Comparison of ENCODE assay signal across 8 cellular contexts in genomic region chr19:40576585-40577451, GRCh38. TPM values are rescaled to one million over a fixed set of nuclear protein-coding genes. Genes with fewer than 3 reads are reported as not detected.
DNase-seq lines count a peak whose midpoint lies in the region; ATAC-seq and TF ChIP-seq lines count a peak whose summit lies in the region.

SHKBP1 (plus strand) TSS chr19:40576873; CDS start chr19:40576900, 27 bp downstream.

- no peaks in the 10 kb centered on the region for H3K27me3 ChIP-seq in SK-N-SH (ENCODE audit: insufficient read depth)
- H3K27me3 ChIP-seq in suprapubic skin = no peaks in the 10 kb centered on the region

- no peaks in the 10 kb centered on the region for H4K20me1 ChIP-seq in SK-N-SH (ENCODE audit: insufficient read depth)

- peak in 1 of 2 donors; percentile 27 for TF ChIP-seq POLR2A in suprapubic skin (IDR thresholded peaks at IDR 0.05)

- H2AFZ ChIP-seq in SK-N-SH (ENCODE audit: low read depth) = peak within 1 kb of the TSS; percentile 90

- no peaks in the 10 kb centered on the region for H3K9me2 ChIP-seq in SK-N-SH

- H3K4me3 ChIP-seq in SK-N-SH (ENCODE audit: low read depth in 2 of 2, low read length in 1 of 2) = peak within 1 kb of the TSS; percentile 70 to 77
- peak within 1 kb of the TSS; percentile 94 for H3K4me3 ChIP-seq in suprapubic skin

- H3F3A ChIP-seq in SK-N-SH (replicated peaks; ENCODE audit: insufficient read depth) = peaks cover 3% of the 10 kb centered on the region

- TF ChIP-seq EP300 in SK-N-SH (IDR thresholded peaks at IDR 0.05; ENCODE audit: borderline replicate concordance in 1 of 2, low read depth in 1 of 2, low read length in 1 of 2) = no peak
- no peak for TF ChIP-seq EP300 in suprapubic skin (IDR thresholded peaks at IDR 0.05)

- peak within 1 kb of the TSS; percentile 92 for H3K4me2 ChIP-seq in SK-N-SH

- POLR2A ChIA-PET in SK-N-SH (lab: Yijun Ruan, JAX) = no interaction called here

- H3K79me2 ChIP-seq in SK-N-SH (ENCODE audit: insufficient read depth) = no peaks in the 10 kb centered on the region

- H3K27ac ChIP-seq in SK-N-SH (ENCODE audit: low read depth in 2 of 2, low read length in 1 of 2) (peak within 1 kb of the TSS; percentile 45 to 62; a peak in 2 of 4 replicates), suprapubic skin (peak within 1 kb of the TSS; percentile 84)

- 3% methylated on average over 44 of the region's 55 CpGs for WGBS in SK-N-SH (ENCODE audit: low lambda C conversion rate)
- 2% methylated on average over 21 of the region's 55 CpGs for WGBS in suprapubic skin

- TF ChIP-seq RAD21 in SK-N-SH (IDR thresholded peaks at IDR 0.05; ENCODE audit: low read length) = no peak

- peak; percentile 94 for ATAC-seq in HG02588 (IDR thresholded peaks at IDR 0.05; ENCODE audit: unreplicated experiment)

- peaks cover 5 to 17% of the 10 kb centered on the region in 2 experiments for H3K36me3 ChIP-seq in SK-N-SH (replicated peaks in 1 of 2; ENCODE audit: control insufficient read depth in 1 of 2, insufficient read depth in 2 of 2, low read length in 1 of 2)
- H3K36me3 ChIP-seq in suprapubic skin = peaks cover 18% of the 10 kb centered on the region

- H3K4me1 ChIP-seq in SK-N-SH (ENCODE audit: control insufficient read depth in 1 of 2, insufficient read depth in 2 of 2, low read depth in 1 of 2, low read length in 1 of 2) (peaks cover 4 to 10% of the 10 kb centered on the region in 2 experiments; a peak in 2 of 4 replicates), suprapubic skin (peaks cover 22% of the 10 kb centered on the region)

- DNase-seq in GM04504 (ENCODE audit: low read depth) (peak; percentile 89), NCI-H1048 (lab: John Stamatoyannopoulos, UW) (peak; percentile 73), SK-N-SH (peak; percentile 98), germinal center (ENCODE audit: low spot score) (peak; percentile 98), occipital lobe (lab: John Stamatoyannopoulos, UW) (peak; percentile 90), suprapubic skin (ENCODE audit: low spot score in 2 of 2) (peak; percentile 96)
- peak; percentile 94 for DNase-seq in activated naive CD4-positive, alpha-beta T cell treated with anti-CD3 and anti-CD28 coated beads, Interleukin-2, amount 50 U/mL, for 16 hours

- no peak for TF ChIP-seq CTCF in SK-N-SH (IDR thresholded peaks at IDR 0.05)
- TF ChIP-seq CTCF in suprapubic skin (IDR thresholded peaks at IDR 0.05) = no peak

- peak within 1 kb of the TSS; percentile 81 for H3K9ac ChIP-seq in SK-N-SH

- no peaks in the 10 kb centered on the region for H3K9me3 ChIP-seq in SK-N-SH
- H3K9me3 ChIP-seq in suprapubic skin = no peaks in the 10 kb centered on the region

- CTCF ChIA-PET in SK-N-SH (lab: Yijun Ruan, JAX) = no interaction called here

TF ChIP-seq in SK-N-SH, 30 proteins besides CTCF, POLR2A, EP300 and RAD21 (continues in another document):
- TF ChIP-seq RCOR1 (IDR thresholded peaks at IDR 0.05; ENCODE audit: low read length) (no peak), MEF2A (IDR thresholded peaks at IDR 0.05; ENCODE audit: borderline replicate concordance, low read depth) (no peak), NFIC (IDR thresholded peaks at IDR 0.05; ENCODE audit: borderline replicate concordance) (no peak), IRF3 (IDR thresholded peaks at IDR 0.05; ENCODE audit: low read depth, low read length) (peak; percentile 90), TEAD4 (IDR thresholded peaks at IDR 0.05; ENCODE audit: borderline replicate concordance, insufficient read depth) (0 out of 2 replicates have a peak, but pooled peaks have one; percentile 10), EZH2phosphoT487 (IDR thresholded peaks at IDR 0.05; ENCODE audit: borderline replicate concordance, low read depth) (no peak), FOSL2 (IDR thresholded peaks at IDR 0.05; ENCODE audit: borderline replicate concordance, low read depth) (no peak), USF2 (IDR thresholded peaks at IDR 0.05; ENCODE audit: borderline replicate concordance, low read depth, low read length) (no peak), SIN3A (IDR thresholded peaks at IDR 0.05; ENCODE audit: borderline replicate concordance, low read depth, low read length) (no peak), FOXM1 (IDR thresholded peaks at IDR 0.05; ENCODE audit: low read depth) (no peak), ELF1 (IDR thresholded peaks at IDR 0.05) (peak; percentile 99), YY1 (IDR thresholded peaks at IDR 0.05; ENCODE audit: low read depth) (no peak), MAX (IDR thresholded peaks at IDR 0.05; ENCODE audit: low read depth) (peak; percentile 49; the same call in 1 of the 2 replicates), JUND (IDR thresholded peaks at IDR 0.05) (no peak), PBX3 (IDR thresholded peaks at IDR 0.05) (peak; percentile 99), GABPA (IDR thresholded peaks at IDR 0.05; ENCODE audit: low read depth) (peak; percentile 68), NRF1 (IDR thresholded peaks at IDR 0.05; ENCODE audit: low read depth, low read length) (no peak), SMC3 (IDR thresholded peaks at IDR 0.05; ENCODE audit: low read depth, low read length) (no peak), CHD2 (IDR thresholded peaks at IDR 0.05; ENCODE audit: low read length, partially characterized antibody) (peak; percentile 76), FOXJ3 (CRISPR knock-in tag; IDR thresholded peaks at IDR 0.05) (no peak), RXRA (IDR thresholded peaks at IDR 0.05; ENCODE audit: borderline replicate concordance, low read depth) (no peak), ZBTB33 (IDR thresholded peaks at IDR 0.05; ENCODE audit: borderline replicate concordance, low read depth) (no peak; the same call in 1 of the 2 replicates)

RNA-seq across cellular contexts. Expression of gene SHKBP1, which starts in this region (rescaled TPM):
- polyA plus RNA-seq in SK-N-SH (2012; rRNA removed) = 49.1 and 62.7 TPM in 2 replicates
- polyA plus RNA-seq in SK-N-SH (2012; cell fraction: cytosol; rRNA removed) = 18.1 and 37.6 TPM in 2 replicates
- 93.4 and 94.6 TPM in 2 replicates for polyA plus RNA-seq in SK-N-SH (2012; cell fraction: nucleus; rRNA removed)
- total RNA-seq in occipital lobe = 4.1 TPM
- 10 to 100 TPM; 42.2 to 58.3 (median 51.1) TPM for total RNA-seq in suprapubic skin

Comparison
In these comparisons a context has a peak if more than half of its experiments do, and no peak if none do; other contexts are left out.
1. Peak in every context shown above with its lines: DNase-seq, ATAC-seq, H3K4me3 ChIP-seq and H3K27ac ChIP-seq.